ENCODE assay signal across 1 cellular context in genomic region chr14:24387014-24387355, GRCh38.
TF ChIP-seq lines count a peak whose summit lies in the region.

No MANE protein-coding gene starts in this region.

TF ChIP-seq in HepG2, 621 proteins besides CTCF, POLR2A, EP300 and RAD21 (continues in another document):
- TF ChIP-seq ZNF562 (CRISPR knock-in tag; IDR thresholded peaks at IDR 0.05; ENCODE audit: borderline replicate concordance) (no peak), GFI1 (CRISPR knock-in tag; IDR thresholded peaks at IDR 0.05; ENCODE audit: borderline replicate concordance) (no peak), ZNF768 (CRISPR knock-in tag; IDR thresholded peaks at IDR 0.05) (no peak), ZNF12 (CRISPR knock-in tag; IDR thresholded peaks at IDR 0.05) (no peak), ZNF276 (CRISPR knock-in tag; IDR thresholded peaks at IDR 0.05; ENCODE audit: low read depth) (no peak), TARDBP (CRISPR knock-in tag; IDR thresholded peaks at IDR 0.05) (0 out of 2 replicates have a peak, but pooled peaks have one; percentile 12), BCL6 (CRISPR knock-in tag; IDR thresholded peaks at IDR 0.05) (no peak), ZBTB33 (CRISPR knock-in tag; IDR thresholded peaks at IDR 0.05) (no peak), MED13 (CRISPR knock-in tag; IDR thresholded peaks at IDR 0.05) (no peak), PCBP2 (optimal IDR thresholded peaks at IDR 0.05; ENCODE audit: low read depth, low read length, poor library complexity, severe bottlenecking) (no peak), CHD4 (IDR thresholded peaks at IDR 0.05; ENCODE audit: borderline replicate concordance, low read length) (0 out of 2 replicates have a peak, but pooled peaks have one; percentile 12), NAIF1 (CRISPR knock-in tag; IDR thresholded peaks at IDR 0.05; ENCODE audit: borderline replicate concordance) (no peak), REPIN1 (CRISPR knock-in tag; IDR thresholded peaks at IDR 0.05; ENCODE audit: borderline replicate concordance, low read depth) (no peak), ATF1 (CRISPR knock-in tag; IDR thresholded peaks at IDR 0.05) (no peak), FOXP4 (CRISPR knock-in tag; IDR thresholded peaks at IDR 0.05) (peak; percentile 1; the same call in 1 of the 2 replicates), TP53 (CRISPR knock-in tag; conservative IDR thresholded peaks at IDR 0.05) (no peak), HNF4G (IDR thresholded peaks at IDR 0.05; ENCODE audit: borderline replicate concordance, low read depth, low read length) (no peak), HNF4G (CRISPR knock-in tag; IDR thresholded peaks at IDR 0.05; ENCODE audit: borderline replicate concordance, low read depth) (no peak), ZNF232 (CRISPR knock-in tag; IDR thresholded peaks at IDR 0.05; ENCODE audit: borderline replicate concordance) (no peak), ZFY (CRISPR knock-in tag; IDR thresholded peaks at IDR 0.05) (0 out of 2 replicates have a peak, but pooled peaks have one; percentile 3), PHF8 (CRISPR knock-in tag; IDR thresholded peaks at IDR 0.05) (0 out of 2 replicates have a peak, but pooled peaks have one; percentile 5), ZBTB7A (CRISPR knock-in tag; IDR thresholded peaks at IDR 0.05) (no peak), TRAFD1 (CRISPR knock-in tag; IDR thresholded peaks at IDR 0.05; ENCODE audit: borderline replicate concordance) (no peak), ZC3H4 (CRISPR knock-in tag; IDR thresholded peaks at IDR 0.05; ENCODE audit: borderline replicate concordance) (no peak), ZNF891 (CRISPR knock-in tag; IDR thresholded peaks at IDR 0.05) (no peak), ZGPAT (CRISPR knock-in tag; IDR thresholded peaks at IDR 0.05) (no peak), MED1 (CRISPR knock-in tag; IDR thresholded peaks at IDR 0.05) (0 out of 2 replicates have a peak, but pooled peaks have one; percentile 9), ZNF407 (CRISPR knock-in tag; IDR thresholded peaks at IDR 0.05; ENCODE audit: not compliant biosample characterization) (no peak), DNMT1 (CRISPR knock-in tag; IDR thresholded peaks at IDR 0.05) (no peak), SALL2 (CRISPR knock-in tag; IDR thresholded peaks at IDR 0.05) (no peak), ZMYM2 (CRISPR knock-in tag; IDR thresholded peaks at IDR 0.05) (peak; percentile 6; the same call in 1 of the 2 replicates), NFIC (IDR thresholded peaks at IDR 0.05; ENCODE audit: low read length) (no peak), SALL1 (CRISPR knock-in tag; IDR thresholded peaks at IDR 0.05) (peak; percentile 4; the same call in 1 of the 2 replicates), NCOR1 (IDR thresholded peaks at IDR 0.05; ENCODE audit: borderline replicate concordance, low read length) (peak; percentile 6; the same call in 1 of the 2 replicates), SP4 (CRISPR knock-in tag; IDR thresholded peaks at IDR 0.05) (0 out of 2 replicates have a peak, but pooled peaks have one; percentile 9), NRL (CRISPR knock-in tag; IDR thresholded peaks at IDR 0.05; ENCODE audit: borderline replicate concordance) (no peak), AKAP8 (CRISPR knock-in tag; IDR thresholded peaks at IDR 0.05) (no peak), ZNF710 (CRISPR knock-in tag; IDR thresholded peaks at IDR 0.05; ENCODE audit: borderline replicate concordance) (0 out of 2 replicates have a peak, but pooled peaks have one; percentile 6), MEIS2 (CRISPR knock-in tag; IDR thresholded peaks at IDR 0.05) (0 out of 2 replicates have a peak, but pooled peaks have one; percentile 6), ZNF160 (CRISPR knock-in tag; IDR thresholded peaks at IDR 0.05) (0 out of 2 replicates have a peak, but pooled peaks have one; percentile 31), KMT2B (CRISPR knock-in tag; IDR thresholded peaks at IDR 0.05) (no peak), ZNF775 (CRISPR knock-in tag; IDR thresholded peaks at IDR 0.05; ENCODE audit: borderline replicate concordance) (no peak), CCAR2 (optimal IDR thresholded peaks at IDR 0.05; ENCODE audit: low read depth, low read length) (no peak), ZNF709 (CRISPR knock-in tag; IDR thresholded peaks at IDR 0.05) (no peak), ZNF772 (CRISPR knock-in tag; IDR thresholded peaks at IDR 0.05) (no peak), ELF1 (CRISPR knock-in tag; IDR thresholded peaks at IDR 0.05) (no peak), ARNT (IDR thresholded peaks at IDR 0.05) (no peak)
